Comparison of ENCODE assay signal across 8 cellular contexts in genomic region chr15:62549345-62549970, GRCh38.
DNase-seq lines count a peak whose midpoint lies in the region; ATAC-seq and TF ChIP-seq lines count a peak whose summit lies in the region.

No MANE protein-coding gene starts in this region.

- H4K20me1 ChIP-seq in hepatocyte (ENCODE audit: insufficient read depth, poor library complexity, severe bottlenecking): no peaks in the 10 kb centered on the region

- no peak overlapping the region for H2AFZ ChIP-seq in hepatocyte

- H3K27ac ChIP-seq in AG04450 (ENCODE audit: low read depth, low read length): no peak overlapping the region
- no peak overlapping the region for H3K27ac ChIP-seq in SJCRH30
- H3K27ac ChIP-seq in hepatocyte: no peak overlapping the region

- WGBS in hepatocyte (ENCODE audit: low lambda C conversion rate, missing lambda C conversion rate): 74% methylated on average over 5 of the region's 5 CpGs

- H3K79me2 ChIP-seq in hepatocyte: peaks cover 14% of the 10 kb centered on the region

- H3K27me3 ChIP-seq in AG04450 (ENCODE audit: control insufficient read depth, insufficient read depth, low read length) (no peaks in the 10 kb centered on the region), SJCRH30 (no peaks in the 10 kb centered on the region), hepatocyte (no peaks in the 10 kb centered on the region)

- no peak for ATAC-seq in HG03196 (IDR thresholded peaks at IDR 0.05; ENCODE audit: unreplicated experiment)
- no peak for ATAC-seq in GM18858 (IDR thresholded peaks at IDR 0.05; ENCODE audit: unreplicated experiment)
- no peak for ATAC-seq in GM21526 (IDR thresholded peaks at IDR 0.05; ENCODE audit: low FRiP score, unreplicated experiment)
- no peak for ATAC-seq in GM21528 (IDR thresholded peaks at IDR 0.05; ENCODE audit: low FRiP score, unreplicated experiment)

- no peak for DNase-seq in AG04450 (ENCODE audit: low read depth, low spot score)
- DNase-seq in SJCRH30: peak; percentile 53 to 69
- DNase-seq in hepatocyte (ENCODE audit: low spot score): peak; percentile 38

- no peaks in the 10 kb centered on the region for H3K9me2 ChIP-seq in hepatocyte (replicated peaks; ENCODE audit: insufficient read depth)

- H3K4me1 ChIP-seq in SJCRH30 (peaks cover 36% of the 10 kb centered on the region), hepatocyte (ENCODE audit: insufficient read depth) (peaks cover 4% of the 10 kb centered on the region)

- H3K36me3 ChIP-seq in SJCRH30: no peaks in the 10 kb centered on the region
- no peaks in the 10 kb centered on the region for H3K36me3 ChIP-seq in hepatocyte (replicated peaks; ENCODE audit: insufficient read depth, low read depth)

- TF ChIP-seq CTCF in AG04450 (IDR thresholded peaks at IDR 0.05; ENCODE audit: low read depth, low read length) (peak; percentile 49), GM12875 (IDR thresholded peaks at IDR 0.05; ENCODE audit: borderline replicate concordance, insufficient read depth, low read depth, low read length) (peak; percentile 67; the same call in 1 of the 2 replicates), hepatocyte (IDR thresholded peaks at IDR 0.05; ENCODE audit: poor library complexity) (peak; percentile 44)

- H3K4me2 ChIP-seq in hepatocyte: no peak overlapping the region

- H3K9me3 ChIP-seq in AG04450 (ENCODE audit: control insufficient read depth, insufficient read depth, low read length) (no peaks in the 10 kb centered on the region), SJCRH30 (replicated peaks) (peaks cover 4% of the 10 kb centered on the region; the same call in 1 of the 2 replicates), hepatocyte (ENCODE audit: low read depth) (no peaks in the 10 kb centered on the region)

- no peak overlapping the region for H3K4me3 ChIP-seq in AG04450 (ENCODE audit: low read depth, low read length)
- H3K4me3 ChIP-seq in GM12875 (ENCODE audit: low read depth, low read length): no peak overlapping the region
- no peak overlapping the region for H3K4me3 ChIP-seq in SJCRH30
- H3K4me3 ChIP-seq in hepatocyte: no peak overlapping the region

- CTCF ChIA-PET in AG04450 (lab: Charles Lee): interaction anchor here (0.6 to 2.1 kb wide), 12 partner anchors 9 to 242 kb away, joined by 3 to 15 read pairs (median 3); no protein-coding TSS in a partner anchor

- POLR2A ChIA-PET in AG04450 (lab: Yijun Ruan, JAX): interaction anchor here (0.9 to 1.2 kb wide), 2 partner anchors 20 to 43 kb away, joined by 3 read pairs; no protein-coding TSS in a partner anchor
